In genomic region chr3:47299396-47300318, GRCh38 we compare ENCODE assay signal across 1 cellular context.
TF ChIP-seq lines count a peak whose summit lies in the region.

No MANE protein-coding gene starts in this region.

TF ChIP-seq in GM12878, 131 proteins besides CTCF, POLR2A, EP300 and RAD21:
- no peak for TF ChIP-seq CUX1 (IDR thresholded peaks at IDR 0.05; ENCODE audit: insufficient replicate concordance, low read depth, low read length)
- TF ChIP-seq BCL3 (IDR thresholded peaks at IDR 0.05; ENCODE audit: borderline replicate concordance, insufficient read depth, low read depth, low read length, poor library complexity, severe bottlenecking), result no peak
- TF ChIP-seq PAX8 (IDR thresholded peaks at IDR 0.05), result no peak
- TF ChIP-seq ZBTB4 (CRISPR knock-in tag; IDR thresholded peaks at IDR 0.05), result no peak
- TF ChIP-seq GABPA (IDR thresholded peaks at IDR 0.05; ENCODE audit: low read depth), result no peak
- no peak for TF ChIP-seq TCF3 (IDR thresholded peaks at IDR 0.05; ENCODE audit: borderline replicate concordance, insufficient read depth, low read depth, low read length)
- TF ChIP-seq EGR1 (IDR thresholded peaks at IDR 0.05; ENCODE audit: borderline replicate concordance in 1 of 2, low read depth in 2 of 2, low read length in 2 of 2), result no peak
- TF ChIP-seq TCF7 (IDR thresholded peaks at IDR 0.05; ENCODE audit: borderline replicate concordance), result no peak
- no peak for TF ChIP-seq SMAD1 (IDR thresholded peaks at IDR 0.05; ENCODE audit: low read depth, partially characterized antibody)
- TF ChIP-seq FOXM1 (IDR thresholded peaks at IDR 0.05; ENCODE audit: low read depth, low read length), result no peak
- TF ChIP-seq E2F8 (IDR thresholded peaks at IDR 0.05; ENCODE audit: low read depth, partially characterized antibody), result no peak
- TF ChIP-seq USF2 (IDR thresholded peaks at IDR 0.05; ENCODE audit: borderline replicate concordance, low read depth, low read length), result no peak
- no peak for TF ChIP-seq ZNF687 (IDR thresholded peaks at IDR 0.05)
- TF ChIP-seq ETV6 (conservative IDR thresholded peaks at IDR 0.05 in 1 of 2, IDR thresholded peaks at IDR 0.05 in 1 of 2; ENCODE audit: borderline replicate concordance in 1 of 2, low read depth in 1 of 2), result no peak
- no peak for TF ChIP-seq PKNOX1 (IDR thresholded peaks at IDR 0.05)
- TF ChIP-seq GATAD2B (conservative IDR thresholded peaks at IDR 0.05; ENCODE audit: low read depth), result no peak
- no peak for TF ChIP-seq ZBED1 (IDR thresholded peaks at IDR 0.05; ENCODE audit: borderline replicate concordance)
- no peak for TF ChIP-seq RUNX3 (IDR thresholded peaks at IDR 0.05; ENCODE audit: low read length)
- TF ChIP-seq NBN (IDR thresholded peaks at IDR 0.05), result no peak
TF ChIP-seq in GM12878: peak in this region for 0.
